ENCODE assay signal across 1 cellular context in the genomic region with DNA sequence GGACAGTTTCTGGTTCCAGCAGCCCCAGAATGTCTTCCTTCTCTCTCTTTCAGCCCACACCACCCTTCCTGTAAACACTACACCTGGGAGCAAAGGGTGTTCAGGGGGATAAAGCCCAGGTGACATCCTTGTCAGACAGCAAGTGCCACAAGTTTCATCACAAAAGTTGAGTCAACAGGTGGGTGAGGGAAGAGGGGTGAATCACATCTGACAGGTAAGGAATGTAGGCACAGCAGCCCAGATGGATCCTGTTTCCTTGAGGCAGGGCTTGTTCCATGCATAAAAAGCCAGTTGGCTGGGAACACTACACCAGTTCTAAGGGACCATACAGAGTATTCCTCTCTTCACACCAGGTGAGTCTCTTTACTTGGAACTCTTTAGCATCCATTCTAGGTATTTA.
TF ChIP-seq lines count a peak whose summit lies in the region.

A gene with protein sequence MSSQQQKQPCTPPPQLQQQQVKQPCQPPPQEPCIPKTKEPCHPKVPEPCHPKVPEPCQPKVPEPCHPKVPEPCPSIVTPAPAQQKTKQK (plus strand): TSS at position 309 of the 400 bp plus-strand sequence. CDS start 1,143 bp downstream, outside the sequence.

TF ChIP-seq in HEK293, 187 proteins besides CTCF, POLR2A, EP300 and RAD21 (continued from another document):
- TF ChIP-seq SCRT2 (tag by site-specific recombination; IDR thresholded peaks at IDR 0.05) (peak; percentile 71), EGR2 (tag by site-specific recombination; IDR thresholded peaks at IDR 0.05; ENCODE audit: low read depth) (no peak)
TF ChIP-seq in HEK293: peak in this region for 2.
